8 cellular contexts compared by ENCODE assay signal in genomic region chr6:151451417-151451949, GRCh38. TPM values are rescaled to one million over a fixed set of nuclear protein-coding genes. Genes with fewer than 3 reads are reported as not detected.
A peak's percentile ranks its signal among the peaks of the same experiment; 100 is the strongest.
DNase-seq lines count a peak whose midpoint lies in the region; ATAC-seq, FAIRE-seq and TF ChIP-seq lines count a peak whose summit lies in the region.

No MANE protein-coding gene starts in this region.

- intact Hi-C loops in activated CD4-positive, alpha-beta T cell treated with anti-CD3 and anti-CD28 coated beads for 36 hours (cut with DNase I, micrococcal nuclease), result loop anchor here (5.0 to 10.0 kb wide), 5 partner anchors 731 to 1884 kb away; partner anchors contain the start of genes GINM1 (in 1 of the 2), MTRF1L (in 1 of the 2), NUP43 (in 1 of the 2) and PCMT1 (in 1 of the 2)
- intact Hi-C loops in activated T-helper 2 cell treated with anti-CD3 and anti-CD28 coated beads, Interferon-gamma antibody, Interleukin-2, Interleukin-4, amounts not matched to agents 10 μg/mL and 5 μg/mL and 100 μg/mL, durations not matched to agents 14 hours and 24 hours and 36 hours (cut with micrococcal nuclease), result loop anchor here (5.0 kb wide), 1 partner anchor 79 kb away; no protein-coding TSS in a partner anchor
- intact Hi-C loops in kidney (cut with DNase I), result no loop called here
- intact Hi-C loops in testis (cut with DNase I; ENCODE audit: low total_unique reads), result no loop called here

- ATAC-seq in activated CD4-positive, alpha-beta T cell treated with anti-CD3 and anti-CD28 coated beads for 36 hours, result no peak

- no peak for TF ChIP-seq CTCF in kidney (IDR thresholded peaks at IDR 0.05; ENCODE audit: borderline replicate concordance, extremely low read depth, insufficient read depth)
- TF ChIP-seq CTCF in testis (IDR thresholded peaks at IDR 0.05), result no peak

- H3K9me3 ChIP-seq in kidney (ENCODE audit: control insufficient read depth in 1 of 2, low read length in 2 of 2) (no peaks in the 10 kb centered on the region), testis (no peaks in the 10 kb centered on the region)

- no peaks in the 10 kb centered on the region for H3K9me3 Mint-ChIP-seq in activated CD4-positive, alpha-beta T cell treated with anti-CD3 and anti-CD28 coated beads for 36 hours (ENCODE audit: low read depth)
- H3K9me3 Mint-ChIP-seq in activated T-helper 2 cell treated with anti-CD3 and anti-CD28 coated beads, Interferon-gamma antibody, Interleukin-2, Interleukin-4, amounts not matched to agents 10 μg/mL and 5 μg/mL and 100 μg/mL, durations not matched to agents 14 hours and 24 hours and 36 hours, result no peaks in the 10 kb centered on the region

- H3K4me1 Mint-ChIP-seq in activated CD4-positive, alpha-beta T cell treated with anti-CD3 and anti-CD28 coated beads for 36 hours, result peaks cover 33% of the 10 kb centered on the region
- peaks cover 23% of the 10 kb centered on the region for H3K4me1 Mint-ChIP-seq in activated T-helper 2 cell treated with anti-CD3 and anti-CD28 coated beads, Interferon-gamma antibody, Interleukin-2, Interleukin-4, amounts not matched to agents 10 μg/mL and 5 μg/mL and 100 μg/mL, durations not matched to agents 14 hours and 24 hours and 36 hours (ENCODE audit: low read depth)

- peak overlapping the region; percentile 85 for H3K27ac Mint-ChIP-seq in activated CD4-positive, alpha-beta T cell treated with anti-CD3 and anti-CD28 coated beads for 36 hours
- peak overlapping the region; percentile 82 for H3K27ac Mint-ChIP-seq in activated T-helper 2 cell treated with anti-CD3 and anti-CD28 coated beads, Interferon-gamma antibody, Interleukin-2, Interleukin-4, amounts not matched to agents 10 μg/mL and 5 μg/mL and 100 μg/mL, durations not matched to agents 14 hours and 24 hours and 36 hours

- WGBS in testis, 2 donors, result 2 to 3% methylated on average over 22 of the region's 22 CpGs

- FAIRE-seq in kidney (lab: Jason Lieb, UNC), result no peak

- H3K4me1 ChIP-seq in kidney (ENCODE audit: control insufficient read depth in 1 of 2, insufficient read depth in 1 of 2, low read depth in 1 of 2, low read length in 2 of 2) (peaks cover 0 to 7% of the 10 kb centered on the region in 2 donors), testis (peaks cover 17% of the 10 kb centered on the region)

- peak overlapping the region; percentile 96 for H3K4me3 Mint-ChIP-seq in activated CD4-positive, alpha-beta T cell treated with anti-CD3 and anti-CD28 coated beads for 36 hours
- H3K4me3 Mint-ChIP-seq in activated T-helper 2 cell treated with anti-CD3 and anti-CD28 coated beads, Interferon-gamma antibody, Interleukin-2, Interleukin-4, amounts not matched to agents 10 μg/mL and 5 μg/mL and 100 μg/mL, durations not matched to agents 14 hours and 24 hours and 36 hours (ENCODE audit: low read depth), result peak overlapping the region; percentile 97

- peak overlapping the region; percentile 66 to 81 for H3K9ac ChIP-seq in kidney (ENCODE audit: low read length in 2 of 2)

- no peaks in the 10 kb centered on the region for H3K27me3 ChIP-seq in testis

- CTCF ChIA-PET in activated CD4-positive, alpha-beta T cell treated with anti-CD3 and anti-CD28 coated beads for 36 hours (lab: Charles Lee), result interaction anchor here (0.6 to 1.9 kb wide), 11 partner anchors 10 to 807 kb away, joined by 3 to 10 read pairs (median 3); no protein-coding TSS in a partner anchor

- H3K4me3 ChIP-seq in kidney (ENCODE audit: low read length in 2 of 2), result peak overlapping the region; percentile 88 to 93
- H3K4me3 ChIP-seq in testis, result peak overlapping the region; percentile 76 to 86

- H3K27me3 Mint-ChIP-seq in activated CD4-positive, alpha-beta T cell treated with anti-CD3 and anti-CD28 coated beads for 36 hours, result no peaks in the 10 kb centered on the region
- H3K27me3 Mint-ChIP-seq in activated T-helper 2 cell treated with anti-CD3 and anti-CD28 coated beads, Interferon-gamma antibody, Interleukin-2, Interleukin-4, amounts not matched to agents 10 μg/mL and 5 μg/mL and 100 μg/mL, durations not matched to agents 14 hours and 24 hours and 36 hours (ENCODE audit: low read depth), result no peaks in the 10 kb centered on the region

- peaks cover 8% of the 10 kb centered on the region for H3K36me3 Mint-ChIP-seq in activated CD4-positive, alpha-beta T cell treated with anti-CD3 and anti-CD28 coated beads for 36 hours (ENCODE audit: low read depth)
- H3K36me3 Mint-ChIP-seq in activated T-helper 2 cell treated with anti-CD3 and anti-CD28 coated beads, Interferon-gamma antibody, Interleukin-2, Interleukin-4, amounts not matched to agents 10 μg/mL and 5 μg/mL and 100 μg/mL, durations not matched to agents 14 hours and 24 hours and 36 hours (ENCODE audit: low read depth), result peaks cover 15% of the 10 kb centered on the region

- DNase-seq in activated CD4-positive, alpha-beta T cell treated with anti-CD3 and anti-CD28 coated beads for 36 hours, result no peak
- no peak for DNase-seq in activated CD4-positive, alpha-beta T cell treated with anti-CD3 and anti-CD28 coated beads, Interleukin-2, amount 50 U/mL, for 48 hours
- DNase-seq in activated T-helper 2 cell treated with anti-CD3 and anti-CD28 coated beads, Interferon-gamma antibody, Interleukin-2, Interleukin-4, amounts not matched to agents 10 μg/mL and 5 μg/mL and 100 μg/mL, durations not matched to agents 14 hours and 24 hours and 36 hours (ENCODE audit: low spot score), result no peak
- DNase-seq in kidney (no peak), testis (no peak), NCI-H524 treated with DMSO at 0.1 percent for 48 hours (lab: John Stamatoyannopoulos, UW) (no peak), GM19240 (ENCODE audit: insufficient read length, low spot score) (no peak)
- no peak for DNase-seq in activated CD4-positive, CD25-positive, alpha-beta regulatory T cell treated with anti-CD3 and anti-CD28 coated beads, Interleukin-2, amount 50 U/mL, for 72 hours

- POLR2A ChIA-PET in activated CD4-positive, alpha-beta T cell treated with anti-CD3 and anti-CD28 coated beads for 36 hours (lab: Charles Lee), result interaction anchor here (1.0 to 1.8 kb wide), 3 partner anchors 59 to 781 kb away, joined by 3 to 22 read pairs (median 4); no protein-coding TSS in a partner anchor

- H3K36me3 ChIP-seq in kidney (ENCODE audit: control insufficient read depth in 1 of 2, insufficient read depth in 2 of 2, low read length in 2 of 2) (no peaks in the 10 kb centered on the region), testis (ENCODE audit: low read depth, missing control alignments) (no peaks in the 10 kb centered on the region)

- H3K27ac ChIP-seq in kidney (ENCODE audit: low read depth in 2 of 2, low read length in 2 of 2) (peak overlapping the region; percentile 73 to 86), testis (peak overlapping the region; percentile 34 to 85)

- no peak for TF ChIP-seq POLR2A in testis (IDR thresholded peaks at IDR 0.05)

RNA-seq across cellular contexts. Expression of gene RMND1, which starts 0.4 kb away (rescaled TPM):
- 10 to 100 TPM; 20.8 to 21.5 TPM for total RNA-seq in activated CD4-positive, alpha-beta T cell treated with anti-CD3 and anti-CD28 coated beads for 36 hours
- total RNA-seq in activated T-helper 2 cell treated with anti-CD3 and anti-CD28 coated beads, Interferon-gamma antibody, Interleukin-2, Interleukin-4, amounts not matched to agents 10 μg/mL and 5 μg/mL and 100 μg/mL, durations not matched to agents 14 hours and 24 hours and 36 hours, result 18.5 and 20.5 TPM in 2 replicates
- total RNA-seq in kidney, result 18.3 TPM
- polyA plus RNA-seq in kidney (ENCODE audit: insufficient read depth, low read depth, low replicate concordance), result 33.7 TPM
- total RNA-seq in testis, result 10 to 100 TPM; 23.8 to 25.0 TPM
- polyA plus RNA-seq in testis (ENCODE audit: insufficient read depth, low read depth, low replicate concordance), result 16.9 TPM

RNA-seq across cellular contexts. Expression of gene CCDC170, which starts 42.3 kb away (rescaled TPM):
- not detected for total RNA-seq in activated CD4-positive, alpha-beta T cell treated with anti-CD3 and anti-CD28 coated beads for 36 hours
- total RNA-seq in activated T-helper 2 cell treated with anti-CD3 and anti-CD28 coated beads, Interferon-gamma antibody, Interleukin-2, Interleukin-4, amounts not matched to agents 10 μg/mL and 5 μg/mL and 100 μg/mL, durations not matched to agents 14 hours and 24 hours and 36 hours, result not detected in 2 replicates
- 2.1 TPM for total RNA-seq in kidney
- 0.34 TPM for polyA plus RNA-seq in kidney (ENCODE audit: insufficient read depth, low read depth, low replicate concordance)
- total RNA-seq in testis, result 1 to 10 TPM; 3.1 to 3.3 TPM
- 9.5 TPM for polyA plus RNA-seq in testis (ENCODE audit: insufficient read depth, low read depth, low replicate concordance)

Comparison
In these comparisons a context has a peak if more than half of its experiments do, and no peak if none do; other contexts are left out.
1. intact Hi-C loops: an anchor here in activated CD4-positive, alpha-beta T cell treated with anti-CD3 and anti-CD28 coated beads for 36 hours (5.0 to 10.0 kb wide) and activated T-helper 2 cell treated with anti-CD3 and anti-CD28 coated beads, Interferon-gamma antibody, Interleukin-2, Interleukin-4, amounts not matched to agents 10 μg/mL and 5 μg/mL and 100 μg/mL, durations not matched to agents 14 hours and 24 hours and 36 hours (5.0 kb wide); none called in kidney and testis.